ENCODE assay signal across 9 cellular contexts in the genomic region with DNA sequence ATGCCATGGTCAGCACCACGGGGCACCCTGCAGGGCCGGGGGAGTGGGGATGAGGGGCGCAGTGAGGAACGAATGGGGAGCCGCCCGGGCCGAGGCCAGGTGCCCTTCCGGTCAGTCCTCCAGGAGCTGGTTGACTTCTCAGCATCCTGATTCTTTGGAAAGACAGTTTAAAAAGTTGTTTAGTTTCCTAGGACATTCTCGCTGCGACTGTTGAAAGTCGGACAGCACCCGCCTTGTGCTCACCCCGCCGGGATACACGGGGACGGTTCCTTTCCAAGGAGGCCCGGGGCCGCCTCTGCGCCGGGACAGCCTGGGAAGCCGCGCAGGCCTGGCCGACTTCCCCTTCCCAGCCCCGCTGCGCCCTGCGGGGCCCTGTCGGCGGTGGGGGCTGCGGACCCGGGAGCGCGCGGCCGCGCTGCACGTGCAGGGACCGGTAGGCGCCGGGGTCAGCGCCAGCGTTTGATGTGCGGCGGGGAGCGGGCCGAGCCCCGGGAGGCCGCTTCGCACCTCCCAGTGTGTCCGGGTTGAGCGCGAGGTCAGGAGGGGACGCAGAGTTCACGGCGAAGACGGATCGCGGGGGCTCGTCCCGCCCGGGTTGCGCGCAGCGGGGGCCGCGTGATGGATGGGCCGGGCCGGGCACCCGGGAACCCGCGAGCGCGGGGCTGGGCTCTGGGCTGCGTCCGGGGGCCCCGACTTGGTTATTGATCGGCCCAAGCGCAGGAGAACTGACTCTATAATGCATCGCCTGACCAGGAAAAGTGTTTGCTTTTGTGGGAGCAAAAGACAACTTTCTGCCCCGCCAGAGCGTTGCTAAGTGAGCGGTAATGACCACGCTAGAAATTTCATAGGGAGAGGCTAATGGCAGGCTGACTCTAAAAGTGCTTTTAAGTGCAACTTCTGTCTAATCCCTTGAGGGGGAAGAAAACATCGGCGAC. TPM values are rescaled to one million over a fixed set of nuclear protein-coding genes. Genes with fewer than 3 reads are reported as not detected.
DNase-seq lines count a peak whose midpoint lies in the region; ATAC-seq and TF ChIP-seq lines count a peak whose summit lies in the region.
"Had no signal": no experiment of that assay in that cellular context is flagged by ENCODE, and none has a peak within 500 bp of the region (broad histone marks: within the 10 kb centered on the region; RNA-seq: fewer than 3 reads in every experiment).

No MANE protein-coding gene starts in this region.

- peak overlapping the region in 3 of 5 experiments; percentile 41 to 77 (median 73) for H3K27ac Mint-ChIP-seq in brain

- H3K27me3 Mint-ChIP-seq in brain = peaks cover 30% of the 10 kb centered on the region

- H3K36me3 ChIP-seq in HUES6 (ENCODE audit: control insufficient read depth, insufficient read depth, low read length) (no peaks in the 10 kb centered on the region), spleen (no peaks in the 10 kb centered on the region)

- H3K27ac ChIP-seq in HUES6 (ENCODE audit: low read depth, low read length) (no peak overlapping the region), spleen (no peak overlapping the region)

- intact Hi-C loops in spleen (cut with DNase I; ENCODE audit: low total_unique reads) = no loop called here

- peaks cover 37% of the 10 kb centered on the region for H3K27me3 ChIP-seq in HUES6 (ENCODE audit: control insufficient read depth, insufficient read depth, low read length)
- H3K27me3 ChIP-seq in spleen (replicated peaks in 1 of 7) = peaks cover 0 to 50% (median 10%) of the 10 kb centered on the region in 7 donors

- H3K4me1 ChIP-seq in HUES6 (ENCODE audit: control insufficient read depth, insufficient read depth, low read length) = peaks cover 8% of the 10 kb centered on the region
- peaks cover 0 to 19% (median 10%) of the 10 kb centered on the region in 6 donors for H3K4me1 ChIP-seq in spleen

- TF ChIP-seq CTCF in brain (conservative IDR thresholded peaks at IDR 0.05) (no peak), spleen (IDR thresholded peaks at IDR 0.05 in 8 of 11, conservative IDR thresholded peaks at IDR 0.05 in 3 of 11) (no peak)

- H3K9me3 ChIP-seq in HUES6 (ENCODE audit: control insufficient read depth, insufficient read depth, low read depth, low read length) = peaks cover 13% of the 10 kb centered on the region; the same call in 1 of the 2 replicates
- peaks cover 0 to 22% (median 10%) of the 10 kb centered on the region in 8 donors for H3K9me3 ChIP-seq in spleen

- peak; percentile 70 for DNase-seq in islet precursor cell
- DNase-seq in spleen = no peak
- no peak for DNase-seq in NCI-H2081 (lab: John Stamatoyannopoulos, UW)
- DNase-seq in NCI-H1436 treated with DMSO at 0.1 percent for 48 hours (lab: John Stamatoyannopoulos, UW) = no peak

- no peak for TF ChIP-seq POLR2A in spleen (IDR thresholded peaks at IDR 0.05)

- peaks cover 12 to 20% (median 17%) of the 10 kb centered on the region in 5 experiments for H3K9me3 Mint-ChIP-seq in brain

- peaks cover 5% of the 10 kb centered on the region for H3K36me3 Mint-ChIP-seq in brain

- peak overlapping the region; percentile 4 for H3K9ac ChIP-seq in HUES6 (ENCODE audit: low read length)

- 9 to 19% (median 11%) methylated on average over 54 to 84 of the region's 84 CpGs for WGBS in spleen, 5 donors

- H3K4me3 ChIP-seq in HUES6 (ENCODE audit: low read depth, low read length) = peak overlapping the region; percentile 45
- H3K4me3 ChIP-seq in spleen = peak overlapping the region in 7 of 8 donors; percentile 27 to 62 (median 43)

- peak overlapping the region; percentile 60 to 82 (median 81) for H3K4me3 Mint-ChIP-seq in brain

- ATAC-seq in HG02759 (IDR thresholded peaks at IDR 0.05; ENCODE audit: unreplicated experiment) = no peak

- peaks cover 23% of the 10 kb centered on the region for H3K4me1 Mint-ChIP-seq in brain

RNA-seq across cellular contexts. Expression of gene SMIM21, which starts 28.0 kb away (rescaled TPM):
- polyA plus RNA-seq in brain (ENCODE audit: insufficient read depth, low read depth, low replicate concordance) = not detected
- not detected for total RNA-seq in spleen
- polyA plus RNA-seq in spleen = not detected
- total RNA-seq: cerebellum, HT1080 had no signal
